In genomic region chr11:62905286-62905685, GRCh38 we compare ENCODE assay signal across 16 cellular contexts. TPM values are rescaled to one million over a fixed set of nuclear protein-coding genes. Genes with fewer than 3 reads are reported as not detected.
DNase-seq lines count a peak whose midpoint lies in the region; ATAC-seq and TF ChIP-seq lines count a peak whose summit lies in the region.
"Had no signal": no experiment of that assay in that cellular context is flagged by ENCODE, and none has a peak within 500 bp of the region (broad histone marks: within the 10 kb centered on the region; RNA-seq: fewer than 3 reads in every experiment).

No MANE protein-coding gene starts in this region.

- no peak overlapping the region for H3K4me3 Mint-ChIP-seq in MCF 10A (ENCODE audit: unreplicated experiment)
- H3K4me3 Mint-ChIP-seq: activated naive CD4-positive, alpha-beta T cell treated with anti-CD3 and anti-CD28 coated beads for 36 hours; CD4-positive, CD25-positive, alpha-beta regulatory T cell; stimulated activated naive B cell treated with anti-CD40 and anti-IgM and Interleukin-4, amounts not matched to agents 10 μg/mL and 1 μg/mL and 100 μg/mL, for 72 hours had no signal

- no peaks in the 10 kb centered on the region for H3K9me3 ChIP-seq in breast epithelium
- H3K9me3 ChIP-seq in RWPE2 (ENCODE audit: severe bottlenecking) = no peaks in the 10 kb centered on the region
- no peaks in the 10 kb centered on the region for H3K9me3 ChIP-seq in testis
- H3K9me3 ChIP-seq: body of pancreas, psoas muscle, transverse colon had no signal

- peak overlapping the region in 1 of 2 donors; percentile 27 for H3K27ac ChIP-seq in breast epithelium
- H3K27ac ChIP-seq in RWPE2 (ENCODE audit: poor library complexity, severe bottlenecking) = no peak overlapping the region
- H3K27ac ChIP-seq in testis = peak overlapping the region in 1 of 2 donors; percentile 48
- H3K27ac ChIP-seq: body of pancreas, psoas muscle, transverse colon had no signal

- peak overlapping the region; percentile 62 for H3K27ac Mint-ChIP-seq in MCF 10A (ENCODE audit: low read depth, unreplicated experiment)
- H3K27ac Mint-ChIP-seq: activated naive CD4-positive, alpha-beta T cell treated with anti-CD3 and anti-CD28 coated beads for 36 hours; stimulated activated naive B cell treated with anti-CD40 and anti-IgM and Interleukin-4, amounts not matched to agents 10 μg/mL and 1 μg/mL and 100 μg/mL, for 72 hours had no signal

- no peaks in the 10 kb centered on the region for H3K36me3 ChIP-seq in breast epithelium
- H3K36me3 ChIP-seq in RWPE2 (ENCODE audit: low read depth) = no peaks in the 10 kb centered on the region
- no peaks in the 10 kb centered on the region for H3K36me3 ChIP-seq in testis (ENCODE audit: low read depth, missing control alignments)
- H3K36me3 ChIP-seq: transverse colon had no signal

- CTCF ChIA-PET in MCF 10A (lab: Yijun Ruan, JAX) = interaction anchor here (0.5 to 11.5 kb wide), 43 partner anchors 8 to 980 kb away, joined by 3 to 456 read pairs (median 5); partner anchors contain the start of gene CHRM1

- ATAC-seq in RWPE2 (ENCODE audit: low read depth) (0 out of 3 replicates have a peak, but pooled peaks have one; percentile 20), GM21367 (IDR thresholded peaks at IDR 0.05; ENCODE audit: unreplicated experiment) (no peak), HG03571 (IDR thresholded peaks at IDR 0.05; ENCODE audit: unreplicated experiment) (no peak)

- WGBS in testis, 2 donors = 24 to 32% methylated on average over 3 of the region's 3 CpGs

- peaks cover 6 to 8% of the 10 kb centered on the region in 2 donors for H3K4me1 ChIP-seq in breast epithelium
- no peaks in the 10 kb centered on the region for H3K4me1 ChIP-seq in RWPE2 (ENCODE audit: insufficient read depth, poor library complexity, severe bottlenecking)
- peaks cover 8% of the 10 kb centered on the region for H3K4me1 ChIP-seq in testis

- H3K4me1 Mint-ChIP-seq in MCF 10A (ENCODE audit: insufficient read depth, unreplicated experiment) = peaks cover 6% of the 10 kb centered on the region

- TF ChIP-seq CTCF in MCF 10A (IDR thresholded peaks at IDR 0.05; ENCODE audit: unreplicated experiment) (no peak), breast epithelium (IDR thresholded peaks at IDR 0.05) (no peak), RWPE2 (IDR thresholded peaks at IDR 0.05; ENCODE audit: poor library complexity, severe bottlenecking) (no peak), fibroblast of villous mesenchyme (IDR thresholded peaks at IDR 0.05; ENCODE audit: insufficient read depth, low read depth, low read length) (no peak), testis (IDR thresholded peaks at IDR 0.05) (no peak)

- H3K9me3 Mint-ChIP-seq in MCF 10A (ENCODE audit: unreplicated experiment) = no peaks in the 10 kb centered on the region
- H3K9me3 Mint-ChIP-seq: activated naive CD4-positive, alpha-beta T cell treated with anti-CD3 and anti-CD28 coated beads for 36 hours; CD4-positive, CD25-positive, alpha-beta regulatory T cell; stimulated activated naive B cell treated with anti-CD40 and anti-IgM and Interleukin-4, amounts not matched to agents 10 μg/mL and 1 μg/mL and 100 μg/mL, for 72 hours had no signal

- intact Hi-C loops in MCF 10A (cut with micrococcal nuclease) (no loop called here), breast epithelium (cut with DNase I; ENCODE audit: low total_unique reads) (loop anchor here (5.0 kb wide), 1 partner anchor 117 kb away; no protein-coding TSS in a partner anchor), testis (cut with DNase I; ENCODE audit: low total_unique reads) (no loop called here)

- H3K36me3 Mint-ChIP-seq in MCF 10A (ENCODE audit: insufficient read depth, unreplicated experiment) = no peaks in the 10 kb centered on the region
- H3K36me3 Mint-ChIP-seq: CD4-positive, CD25-positive, alpha-beta regulatory T cell; stimulated activated naive B cell treated with anti-CD40 and anti-IgM and Interleukin-4, amounts not matched to agents 10 μg/mL and 1 μg/mL and 100 μg/mL, for 72 hours had no signal

- H3K4me3 ChIP-seq in breast epithelium = peak overlapping the region in 1 of 3 donors; percentile 19
- no peak overlapping the region for H3K4me3 ChIP-seq in RWPE2 (ENCODE audit: severe bottlenecking)
- H3K4me3 ChIP-seq in fibroblast of villous mesenchyme (ENCODE audit: low read depth, low read length) = peak overlapping the region; percentile 18
- no peak overlapping the region for H3K4me3 ChIP-seq in testis
- H3K4me3 ChIP-seq: body of pancreas, psoas muscle, transverse colon had no signal

- BruUV-seq in MCF 10A (replicated peaks; lab: Mats Ljungman, UMichigan) = no TSS peak

- H3K27me3 ChIP-seq in breast epithelium = no peaks in the 10 kb centered on the region
- no peaks in the 10 kb centered on the region for H3K27me3 ChIP-seq in RWPE2 (ENCODE audit: insufficient read depth, poor library complexity, severe bottlenecking)
- no peaks in the 10 kb centered on the region for H3K27me3 ChIP-seq in testis
- H3K27me3 ChIP-seq: body of pancreas, transverse colon had no signal

- no peak for DNase-seq in MCF 10A (ENCODE audit: unreplicated experiment)
- DNase-seq in breast epithelium (ENCODE audit: low spot score in 2 of 2) = no peak
- DNase-seq in RWPE2 (ENCODE audit: low spot score) = no peak
- DNase-seq in fibroblast of villous mesenchyme (ENCODE audit: low read depth) = peak; percentile 27
- peak; percentile 42 for DNase-seq in testis
- no peak for DNase-seq in NCI-H446 treated with DMSO at 0.1 percent for 48 hours (lab: John Stamatoyannopoulos, UW)

- no peak for TF ChIP-seq POLR2A in breast epithelium (IDR thresholded peaks at IDR 0.05)
- no peak for TF ChIP-seq POLR2A in testis (IDR thresholded peaks at IDR 0.05)

- POLR2A ChIA-PET in MCF 10A (lab: Yijun Ruan, JAX) = interaction anchor here (1.2 kb wide), 1 partner anchor 12 kb away, joined by 5 read pairs; no protein-coding TSS in a partner anchor

- H3K27me3 Mint-ChIP-seq in MCF 10A (ENCODE audit: insufficient read depth, unreplicated experiment) = peaks cover 20% of the 10 kb centered on the region

RNA-seq across cellular contexts. Expression of gene CHRM1, which starts 15.9 kb away (rescaled TPM):
- not detected in 2 replicates for total RNA-seq in MCF 10A (2022)
- 1 to 10 TPM in 1 of 3 donors, under 1 TPM in 1, not detected in 1; 0.88 to 1.3 TPM for total RNA-seq in breast epithelium
- not detected in 2 replicates for total RNA-seq in fibroblast of villous mesenchyme
- total RNA-seq in testis = under 1 TPM; 0.06 to 0.39 TPM
- polyA plus RNA-seq in testis (ENCODE audit: insufficient read depth, low read depth, low replicate concordance) = 0.45 TPM
- total RNA-seq: activated naive CD4-positive, alpha-beta T cell treated with anti-CD3 and anti-CD28 coated beads for 36 hours; body of pancreas; CD4-positive, CD25-positive, alpha-beta regulatory T cell; dermis microvascular lymphatic vessel endothelial cell; esophagus mucosa; psoas muscle had no signal
- polyA plus RNA-seq: CD4-positive, CD25-positive, alpha-beta regulatory T cell had no signal

RNA-seq across cellular contexts. Expression of gene SLC3A2, which starts 24.6 kb away (rescaled TPM):
- total RNA-seq in MCF 10A (2022) (838 and 896 TPM in 2 replicates), breast epithelium (100 to 1,000 TPM; 147 to 214 (median 171) TPM), fibroblast of villous mesenchyme (117 and 190 TPM in 2 replicates), testis (100 to 1,000 TPM; 227 to 271 TPM)
- 166 TPM for polyA plus RNA-seq in testis (ENCODE audit: insufficient read depth, low read depth, low replicate concordance)

Comparison
In these comparisons a context has a peak if more than half of its experiments do, and no peak if none do; other contexts are left out.
1. DNase-seq: peak in fibroblast of villous mesenchyme (single experiment) and testis (single experiment); none in MCF 10A (single experiment), breast epithelium (0 of 2), RWPE2 (single experiment) and NCI-H446 treated with DMSO at 0.1 percent for 48 hours (single experiment).